8 cellular contexts compared by ENCODE assay signal in genomic region chr11:65501530-65502273, GRCh38. TPM values are rescaled to one million over a fixed set of nuclear protein-coding genes. Genes with fewer than 3 reads are reported as not detected.
DNase-seq lines count a peak whose midpoint lies in the region; ATAC-seq, FAIRE-seq and TF ChIP-seq lines count a peak whose summit lies in the region.

No MANE protein-coding gene starts in this region.

- ATAC-seq in HepG2 (no peak), omental fat pad (ENCODE audit: low FRiP score) (no peak)

- H3K36me3 ChIP-seq in ACC112 (ENCODE audit: insufficient read depth, low read length) (peaks cover 75% of the 10 kb centered on the region), ascending aorta (peaks cover 58 to 67% of the 10 kb centered on the region in 2 donors), HepG2 (replicated peaks in 1 of 2; ENCODE audit: control insufficient read depth in 1 of 2, insufficient read depth in 2 of 2, low read length in 2 of 2) (peaks cover 6 to 40% of the 10 kb centered on the region in 2 experiments)

- peak overlapping the region; percentile 99 for H3K27ac ChIP-seq in ACC112 (ENCODE audit: low read depth, low read length)
- peak overlapping the region; percentile 100 for H3K27ac ChIP-seq in HL-60 (replicated peaks)
- peak overlapping the region; percentile 95 to 99 for H3K27ac ChIP-seq in ascending aorta
- H3K27ac ChIP-seq in HepG2 (ENCODE audit: extremely low read length, insufficient read depth, low read length): peak overlapping the region; percentile 100

- TF ChIP-seq CTCF in HL-60 (IDR thresholded peaks at IDR 0.05; ENCODE audit: insufficient read depth, low read length) (no peak), ascending aorta (IDR thresholded peaks at IDR 0.05) (no peak), HepG2 (CRISPR knock-in tag; IDR thresholded peaks at IDR 0.05) (no peak), omental fat pad (IDR thresholded peaks at IDR 0.05) (no peak)

- intact Hi-C loops in ascending aorta (cut with DNase I): no loop called here
- intact Hi-C loops in HepG2 (cut with micrococcal nuclease; ENCODE audit: unreplicated experiment): loop anchor here (2.0 kb wide), 1 partner anchor 79 kb away; the partner anchor contains the start of gene NEAT1

- no peak for TF ChIP-seq RAD21 in HepG2 (CRISPR knock-in tag; IDR thresholded peaks at IDR 0.05)

- WGBS in HepG2 (ENCODE audit: low lambda C conversion rate): 1% methylated on average over 3 of the region's 3 CpGs

- H3K9ac ChIP-seq in HepG2 (ENCODE audit: insufficient read depth, low read depth, low read length): peak overlapping the region; percentile 99

- H2AFZ ChIP-seq in ACC112 (ENCODE audit: low read length, unreplicated experiment): no peak overlapping the region
- no peak overlapping the region for H2AFZ ChIP-seq in HepG2 (ENCODE audit: low read length)

- TF ChIP-seq EP300 in HepG2 (IDR thresholded peaks at IDR 0.05; ENCODE audit: low read depth in 2 of 2, low read length in 2 of 2): no peak
- no peak for TF ChIP-seq EP300 in HepG2 (CRISPR knock-in tag; IDR thresholded peaks at IDR 0.05; ENCODE audit: borderline replicate concordance)

- H3K27me3 ChIP-seq in ACC112 (ENCODE audit: insufficient read depth, low read length) (no peaks in the 10 kb centered on the region), HL-60 (ENCODE audit: insufficient read depth, poor library complexity, severe bottlenecking) (no peaks in the 10 kb centered on the region), ascending aorta (no peaks in the 10 kb centered on the region), HepG2 (ENCODE audit: control insufficient read depth in 1 of 2, insufficient read depth in 2 of 2, low read length in 2 of 2) (no peaks in the 10 kb centered on the region; a peak in 2 of 5 replicates)

- H3K9me3 ChIP-seq in ascending aorta (no peaks in the 10 kb centered on the region), HepG2 (ENCODE audit: low read length) (no peaks in the 10 kb centered on the region)

- H3K4me1 ChIP-seq in ACC112 (ENCODE audit: control insufficient read depth, insufficient read depth, low read length, unreplicated experiment) (peaks cover 16% of the 10 kb centered on the region), ascending aorta (peaks cover 9 to 18% of the 10 kb centered on the region in 2 donors), HepG2 (ENCODE audit: insufficient read depth, low read length) (peaks cover 33% of the 10 kb centered on the region)

- CTCF ChIA-PET in HepG2 (lab: Yijun Ruan, JAX; ENCODE audit: low intra/inter-chr PET ratio, low total read pairs): no interaction called here

- DNase-seq in HL-60 (ENCODE audit: low read depth in 1 of 2, low spot score in 1 of 2): no peak
- DNase-seq in ascending aorta (ENCODE audit: low spot score in 2 of 2): no peak
- no peak for DNase-seq in HepG2 (ENCODE audit: low spot score)
- no peak for DNase-seq in activated gamma-delta T cell (lab: John Stamatoyannopoulos, UW)
- DNase-seq in HPDE6-E6E7 (ENCODE audit: extremely low spot score): no peak
- DNase-seq in omental fat pad (ENCODE audit: low spot score): no peak
- no peak for DNase-seq in HTR-8/SVneo (ENCODE audit: insufficient read length, low spot score)

- H3K79me2 ChIP-seq in ACC112 (ENCODE audit: control insufficient read depth, insufficient read depth, low read length, unreplicated experiment) (peaks cover 94% of the 10 kb centered on the region), HepG2 (ENCODE audit: insufficient read depth, low read length) (peaks cover 82% of the 10 kb centered on the region)

- H3K4me3 ChIP-seq in ACC112 (ENCODE audit: low read depth, low read length) (peak overlapping the region; percentile 98), HL-60 (replicated peaks; ENCODE audit: insufficient read depth, low read length) (peak overlapping the region; percentile 82), ascending aorta (peak overlapping the region; percentile 62 to 67), HepG2 (replicated peaks in 1 of 3; ENCODE audit: insufficient read depth in 1 of 3, low read depth in 2 of 3, low read length in 3 of 3) (peak overlapping the region; percentile 85 to 93 (median 89))

- POLR2A ChIA-PET in HepG2 (lab: Yijun Ruan, JAX): interaction anchor here (1.0 to 27.3 kb wide), 11 partner anchors 13 to 227 kb away, joined by 3 to 1590 read pairs (median 35); partner anchors contain the start of genes FRMD8, NEAT1, SCYL1 and SLC25A45

- H4K20me1 ChIP-seq in HepG2 (ENCODE audit: insufficient read depth, low read length): peaks cover 68% of the 10 kb centered on the region

- BruUV-seq in HepG2 (replicated peaks; lab: Mats Ljungman, UMichigan): no TSS peak

- in situ Hi-C loops in HepG2 (cut with HindIII; ENCODE audit: extremely low pct_ligation_motif_present, low pct_unique_long_range_greater_than_20kb): loop anchor here (10.0 kb wide), 1 partner anchor 47 kb away; no protein-coding TSS in a partner anchor

- FAIRE-seq in HepG2 (lab: Jason Lieb, UNC) (no peak), HTR-8/SVneo (lab: Jason Lieb, UNC) (no peak)

- peak; percentile 23 to 40; a peak in 2 of 4 replicates for TF ChIP-seq POLR2A in HepG2 (IDR thresholded peaks at IDR 0.05; ENCODE audit: insufficient read depth in 1 of 2, low read depth in 2 of 2, low read length in 2 of 2)

- peak overlapping the region; percentile 78 for H3K4me2 ChIP-seq in HepG2 (ENCODE audit: low read depth, low read length)

RNA-seq across cellular contexts. Expression of gene MALAT1, which starts 2.9 kb away (rescaled TPM):
- total RNA-seq in ascending aorta: 8,553 TPM
- total RNA-seq in HepG2 (2016; rRNA removed; fragmentation: Illumina TruSeq; extraction: Trizol): 302 and 1,237 TPM in 2 replicates
- 281 and 317 TPM in 2 replicates for total RNA-seq in HepG2 (2016; cell fraction: cytosol; rRNA removed; fragmentation: Illumina TruSeq; extraction: Trizol; ENCODE audit: low read depth)
- 283 and 1,071 TPM in 2 replicates for total RNA-seq in HepG2 (2016; cell fraction: insoluble cytoplasmic fraction; rRNA removed; fragmentation: Illumina TruSeq; extraction: Trizol)
- 241 and 289 TPM in 2 replicates for total RNA-seq in HepG2 (2016; cell fraction: membrane; rRNA removed; fragmentation: Illumina TruSeq; extraction: Trizol)
- 8,751 and 9,202 TPM in 2 replicates for total RNA-seq in HepG2 (2016; cell fraction: nucleus; rRNA removed; fragmentation: Illumina TruSeq; extraction: Trizol)
- 143 and 217 TPM in 2 replicates for polyA plus RNA-seq in HepG2 (2011; rRNA removed)
- 13.0 and 14.3 TPM in 2 replicates for polyA plus RNA-seq in HepG2 (2011; cell fraction: cytosol; rRNA removed)
- polyA plus RNA-seq in HepG2 (2011; cell fraction: nucleus; rRNA removed): 1,021 and 1,816 TPM in 2 replicates
- 177 and 330 TPM in 2 replicates for polyA plus RNA-seq in HepG2 (2012)
- 1.1 and 1.4 TPM in 2 replicates for polyA plus RNA-seq in HepG2 (2016; cell fraction: cytosol; fragmentation: Illumina TruSeq; extraction: Trizol; ENCODE audit: low read depth)
- 3.9 and 6.5 TPM in 2 replicates for polyA plus RNA-seq in HepG2 (2016; cell fraction: insoluble cytoplasmic fraction; fragmentation: Illumina TruSeq; extraction: Trizol; ENCODE audit: low read depth)
- 1.8 and 10.3 TPM in 2 replicates for polyA plus RNA-seq in HepG2 (2016; cell fraction: membrane; fragmentation: Illumina TruSeq; extraction: Trizol; ENCODE audit: low read depth)
- polyA plus RNA-seq in HepG2 (2016; cell fraction: nucleus; fragmentation: Illumina TruSeq; extraction: Trizol; ENCODE audit: insufficient read depth, low read depth): 153 and 182 TPM in 2 replicates
- polyA minus RNA-seq in HepG2 (2011; rRNA and poly(A)+ RNA removed; ENCODE audit: low replicate concordance): 900 and 8,115 TPM in 2 replicates
- polyA minus RNA-seq in HepG2 (2011; cell fraction: cytosol; rRNA and poly(A)+ RNA removed): 295 and 335 TPM in 2 replicates
- polyA minus RNA-seq in HepG2 (2011; cell fraction: nucleus; rRNA and poly(A)+ RNA removed): 13,373 and 18,071 TPM in 2 replicates
- total RNA-seq in omental fat pad: over 10,000 TPM; 11,614 to 21,764 (median 16,063) TPM

RNA-seq across cellular contexts. Expression of gene SCYL1, which starts 23.2 kb away (rescaled TPM):
- total RNA-seq in ascending aorta: 220 TPM
- 61.7 and 65.9 TPM in 2 replicates for total RNA-seq in HepG2 (2016; rRNA removed; fragmentation: Illumina TruSeq; extraction: Trizol)
- 25.8 and 30.8 TPM in 2 replicates for total RNA-seq in HepG2 (2016; cell fraction: cytosol; rRNA removed; fragmentation: Illumina TruSeq; extraction: Trizol; ENCODE audit: low read depth)
- 61.5 and 71.8 TPM in 2 replicates for total RNA-seq in HepG2 (2016; cell fraction: insoluble cytoplasmic fraction; rRNA removed; fragmentation: Illumina TruSeq; extraction: Trizol)
- total RNA-seq in HepG2 (2016; cell fraction: membrane; rRNA removed; fragmentation: Illumina TruSeq; extraction: Trizol): 42.4 and 48.2 TPM in 2 replicates
- total RNA-seq in HepG2 (2016; cell fraction: nucleus; rRNA removed; fragmentation: Illumina TruSeq; extraction: Trizol): 43.2 and 44.5 TPM in 2 replicates
- polyA plus RNA-seq in HepG2 (2011; rRNA removed): 103 and 122 TPM in 2 replicates
- polyA plus RNA-seq in HepG2 (2011; cell fraction: cytosol; rRNA removed): 86.0 and 134 TPM in 2 replicates
- 217 and 274 TPM in 2 replicates for polyA plus RNA-seq in HepG2 (2011; cell fraction: nucleus; rRNA removed)
- polyA plus RNA-seq in HepG2 (2012): 38.8 and 49.2 TPM in 2 replicates
- 18.7 and 21.2 TPM in 2 replicates for polyA plus RNA-seq in HepG2 (2016; cell fraction: cytosol; fragmentation: Illumina TruSeq; extraction: Trizol; ENCODE audit: low read depth)
- 66.5 and 66.9 TPM in 2 replicates for polyA plus RNA-seq in HepG2 (2016; cell fraction: insoluble cytoplasmic fraction; fragmentation: Illumina TruSeq; extraction: Trizol; ENCODE audit: low read depth)
- polyA plus RNA-seq in HepG2 (2016; cell fraction: membrane; fragmentation: Illumina TruSeq; extraction: Trizol; ENCODE audit: low read depth): 31.2 and 33.8 TPM in 2 replicates
- 90.8 and 91.5 TPM in 2 replicates for polyA plus RNA-seq in HepG2 (2016; cell fraction: nucleus; fragmentation: Illumina TruSeq; extraction: Trizol; ENCODE audit: insufficient read depth, low read depth)
- polyA minus RNA-seq in HepG2 (2011; rRNA and poly(A)+ RNA removed; ENCODE audit: low replicate concordance): 110 and 139 TPM in 2 replicates
- polyA minus RNA-seq in HepG2 (2011; cell fraction: cytosol; rRNA and poly(A)+ RNA removed): 43.9 and 59.3 TPM in 2 replicates
- polyA minus RNA-seq in HepG2 (2011; cell fraction: nucleus; rRNA and poly(A)+ RNA removed): 34.2 and 36.4 TPM in 2 replicates
- total RNA-seq in omental fat pad: 100 to 1,000 TPM in 1 of 4 donors, 10 to 100 TPM in 3; 75.4 to 105 (median 88.8) TPM

RNA-seq across cellular contexts. Expression of gene LTBP3, which starts 56.5 kb away (rescaled TPM):
- total RNA-seq in ascending aorta (702 TPM), HepG2 (2016; rRNA removed; fragmentation: Illumina TruSeq; extraction: Trizol) (4.2 and 12.2 TPM in 2 replicates), omental fat pad (10 to 100 TPM; 67.3 to 84.8 (median 76.5) TPM)
- 3.8 and 4.6 TPM in 2 replicates for total RNA-seq in HepG2 (2016; cell fraction: cytosol; rRNA removed; fragmentation: Illumina TruSeq; extraction: Trizol; ENCODE audit: low read depth)
- total RNA-seq in HepG2 (2016; cell fraction: insoluble cytoplasmic fraction; rRNA removed; fragmentation: Illumina TruSeq; extraction: Trizol): 3.1 and 14.2 TPM in 2 replicates
- 6.5 and 7.6 TPM in 2 replicates for total RNA-seq in HepG2 (2016; cell fraction: membrane; rRNA removed; fragmentation: Illumina TruSeq; extraction: Trizol)
- 18.0 and 20.1 TPM in 2 replicates for total RNA-seq in HepG2 (2016; cell fraction: nucleus; rRNA removed; fragmentation: Illumina TruSeq; extraction: Trizol)
- polyA plus RNA-seq in HepG2 (2011; rRNA removed): 60.3 and 68.1 TPM in 2 replicates
- polyA plus RNA-seq in HepG2 (2011; cell fraction: cytosol; rRNA removed): 16.4 and 24.6 TPM in 2 replicates
- polyA plus RNA-seq in HepG2 (2011; cell fraction: nucleus; rRNA removed): 549 and 694 TPM in 2 replicates
- 41.0 and 45.6 TPM in 2 replicates for polyA plus RNA-seq in HepG2 (2012)
- 2.1 and 2.8 TPM in 2 replicates for polyA plus RNA-seq in HepG2 (2016; cell fraction: cytosol; fragmentation: Illumina TruSeq; extraction: Trizol; ENCODE audit: low read depth)
- polyA plus RNA-seq in HepG2 (2016; cell fraction: insoluble cytoplasmic fraction; fragmentation: Illumina TruSeq; extraction: Trizol; ENCODE audit: low read depth): 7.3 and 9.4 TPM in 2 replicates
- polyA plus RNA-seq in HepG2 (2016; cell fraction: membrane; fragmentation: Illumina TruSeq; extraction: Trizol; ENCODE audit: low read depth): 6.0 and 7.1 TPM in 2 replicates
- 129 and 139 TPM in 2 replicates for polyA plus RNA-seq in HepG2 (2016; cell fraction: nucleus; fragmentation: Illumina TruSeq; extraction: Trizol; ENCODE audit: insufficient read depth, low read depth)
- polyA minus RNA-seq in HepG2 (2011; rRNA and poly(A)+ RNA removed; ENCODE audit: low replicate concordance): 12.7 and 25.1 TPM in 2 replicates
- polyA minus RNA-seq in HepG2 (2011; cell fraction: cytosol; rRNA and poly(A)+ RNA removed): 13.7 and 23.3 TPM in 2 replicates
- 36.4 and 39.8 TPM in 2 replicates for polyA minus RNA-seq in HepG2 (2011; cell fraction: nucleus; rRNA and poly(A)+ RNA removed)
